In the genomic region with DNA sequence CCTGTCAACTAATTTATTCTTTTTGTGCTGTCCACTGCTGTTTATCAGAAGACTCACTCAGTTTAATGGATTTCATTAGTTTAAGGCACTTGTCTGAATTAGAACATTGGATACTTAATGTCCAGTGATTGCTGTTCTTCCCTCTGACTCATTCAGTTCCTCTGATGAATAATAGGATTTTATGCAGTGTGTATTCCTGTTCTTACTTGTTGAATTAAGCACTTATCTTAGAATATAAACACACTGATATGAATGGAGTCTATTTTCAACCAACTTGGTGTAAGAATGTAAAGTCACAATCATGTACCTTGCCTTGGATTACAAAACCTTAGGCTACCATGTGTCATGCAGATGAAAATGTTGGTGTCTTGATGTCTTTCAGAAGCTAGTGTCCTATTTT, we compare ENCODE assay signal across 22 cellular contexts.
"Had no signal": no experiment of that assay in that cellular context is flagged by ENCODE, and none has a peak within 500 bp of the region (broad histone marks: within the 10 kb centered on the region; RNA-seq: fewer than 3 reads in every experiment).

No MANE protein-coding gene starts in this region.

- H3K9me3 Mint-ChIP-seq: endodermal cell, nephron progenitor cell, T-cell, WTC11 had no signal

- DNase-seq: activated CD4-positive, alpha-beta T cell treated with anti-CD3 and anti-CD28 coated beads for 36 hours; activated CD4-positive, alpha-beta T cell treated with anti-CD3 and anti-CD28 coated beads, Interleukin-2, amount 50 U/mL, for 48 hours; activated T-cell treated with anti-CD3 and anti-CD28 coated beads for 4 hours; amniotic stem cell; caudate nucleus; dorsolateral prefrontal cortex; endodermal cell; foreskin melanocyte; glutamatergic neuron; hippocampal formation; kidney; midbrain; nephron progenitor cell; nucleus accumbens; stimulated activated CD4-positive, alpha-beta T cell treated with anti-CD3 and anti-CD28 coated beads, Interleukin-2, amount 100 ng/mL, for 24 hours; stimulated activated naive CD4-positive, alpha-beta T cell treated with Interleukin-2 at 50 U/mL for 16 hours; T-cell; thyroid gland had no signal

- H3K4me3 Mint-ChIP-seq: activated CD4-positive, alpha-beta T cell treated with anti-CD3 and anti-CD28 coated beads for 36 hours; activated naive CD8-positive, alpha-beta T cell; endodermal cell; nephron progenitor cell; T-cell; WTC11 had no signal

- H3K27me3 ChIP-seq: dorsolateral prefrontal cortex, thyroid gland had no signal

- ATAC-seq: activated CD4-positive, alpha-beta T cell treated with anti-CD3 and anti-CD28 coated beads for 36 hours; left lobe of liver; T-cell; WTC11 had no signal

- H3K9me3 ChIP-seq: thyroid gland had no signal

- H3K36me3 Mint-ChIP-seq: WTC11 had no signal

- H3K27me3 Mint-ChIP-seq: activated CD4-positive, alpha-beta T cell treated with anti-CD3 and anti-CD28 coated beads for 36 hours; activated naive CD8-positive, alpha-beta T cell; T-cell had no signal

- H3K4me3 ChIP-seq: dorsolateral prefrontal cortex, lung, thyroid gland had no signal

- H3K36me3 ChIP-seq: thyroid gland had no signal

- H3K27ac ChIP-seq: dorsolateral prefrontal cortex, thyroid gland had no signal

- H3K4me1 ChIP-seq: thyroid gland had no signal

- H3K27ac Mint-ChIP-seq: activated CD4-positive, alpha-beta T cell treated with anti-CD3 and anti-CD28 coated beads for 36 hours; activated naive CD8-positive, alpha-beta T cell; endodermal cell; nephron progenitor cell; T-cell; WTC11 had no signal

- H3K4me1 Mint-ChIP-seq: endodermal cell, T-cell, WTC11 had no signal
